Comparison of ENCODE assay signal across 1 cellular context in genomic region chr14:100317897-100318808, GRCh38.
TF ChIP-seq lines count a peak whose summit lies in the region.

No MANE protein-coding gene starts in this region.

TF ChIP-seq in liver, 16 proteins besides CTCF, POLR2A, EP300 and RAD21 (continued from another document):
- no peak for TF ChIP-seq ATF3 (IDR thresholded peaks at IDR 0.05)
